ENCODE assay signal across 9 cellular contexts in genomic region chr10:102501201-102502028, GRCh38. TPM values are rescaled to one million over a fixed set of nuclear protein-coding genes. Genes with fewer than 3 reads are reported as not detected.
DNase-seq lines count a peak whose midpoint lies in the region; ATAC-seq and TF ChIP-seq lines count a peak whose summit lies in the region.
"Had no signal": no experiment of that assay in that cellular context is flagged by ENCODE, and none has a peak within 500 bp of the region (broad histone marks: within the 10 kb centered on the region; RNA-seq: fewer than 3 reads in every experiment).

No MANE protein-coding gene starts in this region.

- H3K4me2 ChIP-seq in OCI-LY3 (ENCODE audit: low read length): peak overlapping the region; percentile 85
- peak overlapping the region; percentile 78 for H3K4me2 ChIP-seq in trophoblast cell (ENCODE audit: low read length)

- H2BK120ac ChIP-seq in trophoblast cell (ENCODE audit: insufficient read depth, low read length, poor library complexity): no peak overlapping the region

- WGBS in trophoblast cell (ENCODE audit: extremely low coverage, insufficient coverage, insufficient read length): no CpG with 5 or more reads among the region's 23 CpGs

- peaks cover 11% of the 10 kb centered on the region for H4K20me1 ChIP-seq in OCI-LY3 (ENCODE audit: insufficient read depth, low read length)

- H3K36me3 Mint-ChIP-seq in Caco-2 (ENCODE audit: insufficient read depth, unreplicated experiment): peaks cover 39% of the 10 kb centered on the region
- H3K36me3 Mint-ChIP-seq: activated naive CD4-positive, alpha-beta T cell treated with anti-CD3 and anti-CD28 coated beads, Interleukin-2, amount 50 U/mL, for 24 hours had no signal

- H3K18ac ChIP-seq in trophoblast cell (ENCODE audit: low read length): no peak overlapping the region

- no peak overlapping the region for H2BK5ac ChIP-seq in trophoblast cell (ENCODE audit: low read depth, low read length, poor library complexity)

- no peak overlapping the region for H2BK12ac ChIP-seq in trophoblast cell (ENCODE audit: low read length)

- no peak overlapping the region for H2AFZ ChIP-seq in OCI-LY3 (ENCODE audit: low read depth, low read length)
- no peak overlapping the region for H2AFZ ChIP-seq in trophoblast cell (ENCODE audit: insufficient read depth, low read length, poor library complexity)

- H3K36me3 ChIP-seq in Caco-2 (ENCODE audit: control insufficient read depth, insufficient read depth, low read length): no peaks in the 10 kb centered on the region
- H3K36me3 ChIP-seq in OCI-LY3 (replicated peaks; ENCODE audit: low read depth, low read length): peaks cover 2% of the 10 kb centered on the region
- H3K36me3 ChIP-seq in trophoblast cell (ENCODE audit: control insufficient read depth in 1 of 2, insufficient read depth in 2 of 2, low read length in 2 of 2): no peaks in the 10 kb centered on the region

- H3K27me3 Mint-ChIP-seq in Caco-2 (ENCODE audit: insufficient read depth, unreplicated experiment): no peaks in the 10 kb centered on the region
- H3K27me3 Mint-ChIP-seq: activated naive CD4-positive, alpha-beta T cell treated with anti-CD3 and anti-CD28 coated beads, Interleukin-2, amount 50 U/mL, for 24 hours had no signal

- H3K9me3 ChIP-seq in Caco-2 (no peaks in the 10 kb centered on the region), OCI-LY3 (ENCODE audit: insufficient read depth, low read length) (no peaks in the 10 kb centered on the region), trophoblast cell (ENCODE audit: insufficient read depth, low read depth, low read length) (no peaks in the 10 kb centered on the region)

- intact Hi-C loops in Caco-2 (cut with micrococcal nuclease; ENCODE audit: unreplicated experiment): loop anchor here (1.0 to 5.0 kb wide), 7 partner anchors 40 to 349 kb away; partner anchors contain the start of genes ARL3, CUEDC2, GBF1 and NOLC1

- no peak overlapping the region for H3K27ac ChIP-seq in OCI-LY3 (ENCODE audit: low read length)
- H3K27ac ChIP-seq in trophoblast cell (ENCODE audit: low read depth, low read length): no peak overlapping the region

- H3K79me2 ChIP-seq in OCI-LY3 (ENCODE audit: low read length): peaks cover 57% of the 10 kb centered on the region
- peaks cover 23% of the 10 kb centered on the region for H3K79me2 ChIP-seq in trophoblast cell (ENCODE audit: control insufficient read depth, insufficient read depth, low read length, poor library complexity)

- H4K91ac ChIP-seq in trophoblast cell (ENCODE audit: low read depth, low read length): peak overlapping the region; percentile 32

- peak overlapping the region; percentile 46 for H3K4me3 ChIP-seq in Caco-2 (ENCODE audit: low read depth, low read length)
- peak overlapping the region; percentile 98 for H3K4me3 ChIP-seq in OCI-LY3 (ENCODE audit: low read length)
- peak overlapping the region; percentile 58 for H3K4me3 ChIP-seq in trophoblast cell (ENCODE audit: low read depth, low read length)

- DNase-seq in Caco-2 (no peak), fibroblast of gingiva (ENCODE audit: low read depth) (peak; percentile 17), trophoblast cell (no peak), NCI-H345 (lab: John Stamatoyannopoulos, UW) (no peak)

- H2AK5ac ChIP-seq in trophoblast cell (ENCODE audit: low read length): no peak overlapping the region

- H3K4me1 Mint-ChIP-seq in Caco-2 (ENCODE audit: low read depth, unreplicated experiment): no peaks in the 10 kb centered on the region

- H3K27ac Mint-ChIP-seq in Caco-2 (ENCODE audit: unreplicated experiment): no peak overlapping the region
- H3K27ac Mint-ChIP-seq: activated naive CD4-positive, alpha-beta T cell treated with anti-CD3 and anti-CD28 coated beads, Interleukin-2, amount 50 U/mL, for 24 hours had no signal

- H3K27me3 ChIP-seq in Caco-2 (replicated peaks; ENCODE audit: control insufficient read depth, insufficient read depth, low read length) (no peaks in the 10 kb centered on the region), OCI-LY3 (ENCODE audit: low read depth, low read length) (no peaks in the 10 kb centered on the region), trophoblast cell (ENCODE audit: insufficient read depth, low read length) (no peaks in the 10 kb centered on the region)

- no peak overlapping the region for H4K8ac ChIP-seq in trophoblast cell (ENCODE audit: low read depth, low read length)

- POLR2A ChIA-PET in Caco-2 (lab: Charles Lee): interaction anchor here (0.7 kb wide), 1 partner anchor 45 kb away, joined by 3 read pairs; no protein-coding TSS in a partner anchor

- no peak overlapping the region for H3K4me3 Mint-ChIP-seq in Caco-2 (ENCODE audit: unreplicated experiment)
- H3K4me3 Mint-ChIP-seq: activated naive CD4-positive, alpha-beta T cell treated with anti-CD3 and anti-CD28 coated beads, Interleukin-2, amount 50 U/mL, for 24 hours had no signal

- CTCF ChIA-PET in Caco-2 (lab: Charles Lee): interaction anchor here (0.5 to 1.3 kb wide), 3 partner anchors 59 to 143 kb away, joined by 3 to 6 read pairs (median 3); partner anchors contain the start of gene TRIM8

- H3K23ac ChIP-seq in trophoblast cell (ENCODE audit: low read length): no peak overlapping the region

- BruUV-seq in Caco-2 (replicated peaks; lab: Mats Ljungman, UMichigan): TSS peak; percentile 56

- ATAC-seq in GM18858 (IDR thresholded peaks at IDR 0.05; ENCODE audit: unreplicated experiment) (no peak), HG03432 (IDR thresholded peaks at IDR 0.05; ENCODE audit: unreplicated experiment) (no peak), HG03175 (IDR thresholded peaks at IDR 0.05; ENCODE audit: unreplicated experiment) (no peak)

- no peak overlapping the region for H4K12ac ChIP-seq in trophoblast cell (ENCODE audit: low read depth, low read length)

- H3K9me3 Mint-ChIP-seq in Caco-2 (ENCODE audit: unreplicated experiment): no peaks in the 10 kb centered on the region
- H3K9me3 Mint-ChIP-seq: activated naive CD4-positive, alpha-beta T cell treated with anti-CD3 and anti-CD28 coated beads, Interleukin-2, amount 50 U/mL, for 24 hours had no signal

- TF ChIP-seq CTCF in Caco-2 (IDR thresholded peaks at IDR 0.05; ENCODE audit: insufficient read depth in 1 of 2, low read depth in 1 of 2, low read length in 1 of 2, severe bottlenecking in 1 of 2, unreplicated experiment in 1 of 2) (no peak), OCI-LY3 (IDR thresholded peaks at IDR 0.05; ENCODE audit: low read depth, low read length) (no peak)

- H3K4me1 ChIP-seq in Caco-2 (no peaks in the 10 kb centered on the region), OCI-LY3 (ENCODE audit: low read length) (peaks cover 8% of the 10 kb centered on the region), trophoblast cell (ENCODE audit: control insufficient read depth in 1 of 2, insufficient read depth in 2 of 2, low read length in 2 of 2) (peaks cover 3 to 8% of the 10 kb centered on the region in 2 experiments)

- H3K9ac ChIP-seq in OCI-LY3 (ENCODE audit: low read length): peak overlapping the region; percentile 61
- H3K9ac ChIP-seq in trophoblast cell (ENCODE audit: low read length): peak overlapping the region; percentile 78

- H3K14ac ChIP-seq in trophoblast cell (ENCODE audit: low read length): no peak overlapping the region

- H3K79me1 ChIP-seq in trophoblast cell (ENCODE audit: low read length): peaks cover 13% of the 10 kb centered on the region

- peak overlapping the region; percentile 5 for H3K4ac ChIP-seq in trophoblast cell (ENCODE audit: low read depth, low read length)

RNA-seq across cellular contexts. Expression of gene ACTR1A, which starts 1.1 kb away (rescaled TPM):
- total RNA-seq in Caco-2 (2022): 65.9 and 69.7 TPM in 2 replicates
- 75.7 and 77.7 TPM in 2 replicates for polyA plus RNA-seq in trophoblast cell (2013)

RNA-seq across cellular contexts. Expression of gene SUFU, which starts 2.4 kb away (rescaled TPM):
- total RNA-seq in Caco-2 (2022): 10.6 and 11.4 TPM in 2 replicates
- 13.3 and 14.2 TPM in 2 replicates for polyA plus RNA-seq in trophoblast cell (2013)

RNA-seq across cellular contexts. Expression of gene C10orf95, which starts 50.1 kb away (rescaled TPM):
- total RNA-seq in Caco-2 (2022): 0.82 and 0.86 TPM in 2 replicates
- polyA plus RNA-seq in trophoblast cell (2013): 17.4 and 19.7 TPM in 2 replicates

Comparison
In these comparisons a context has a peak if more than half of its experiments do, and no peak if none do; other contexts are left out.
1. H3K4me3 ChIP-seq: peak in every context shown above with its lines; median percentile 98 in OCI-LY3; 58 in trophoblast cell; 46 in Caco-2.